In the genomic region with DNA sequence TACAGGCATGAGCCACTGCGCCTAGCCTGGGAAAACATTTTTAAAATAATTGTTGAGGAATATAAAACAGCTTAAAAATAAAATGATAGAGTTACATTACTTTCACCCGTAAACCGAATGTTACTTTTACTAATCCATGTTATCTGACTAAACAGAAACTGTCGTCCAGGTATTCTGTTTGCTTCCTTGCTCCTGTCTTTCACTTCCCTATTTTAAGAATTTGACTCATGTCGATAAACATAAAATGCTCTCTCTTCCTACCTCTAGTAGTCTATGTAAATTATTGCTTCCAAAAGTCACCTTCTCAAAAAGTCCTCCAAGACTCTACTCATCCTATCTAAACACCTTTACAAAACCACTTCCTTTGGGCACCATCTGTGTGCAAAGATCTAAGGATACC, we compare ENCODE assay signal across 9 cellular contexts.
"Had no signal": no experiment of that assay in that cellular context is flagged by ENCODE, and none has a peak within 500 bp of the region (broad histone marks: within the 10 kb centered on the region; RNA-seq: fewer than 3 reads in every experiment).

No MANE protein-coding gene starts in this region.

- H3K4me2 ChIP-seq: GM23338 had no signal

- H3K9me3 Mint-ChIP-seq: GM23338, H9 had no signal

- FAIRE-seq: H1, H54, HTR-8/SVneo, K562 had no signal

- H3K4me1 Mint-ChIP-seq: GM23338 had no signal

- H3K4me3 ChIP-seq: GM23338, K562 had no signal

- H3K4me3 Mint-ChIP-seq: GM23338, H9 had no signal

- DNase-seq: H9, HCEC 1CT, IMR-90, KG1 had no signal

- ATAC-seq: GM23338, K562 had no signal

- H3K27ac Mint-ChIP-seq: GM23338, H9 had no signal

- H2AFZ ChIP-seq: GM23338 had no signal
